Comparison of ENCODE assay signal across 12 cellular contexts in genomic region chr7:99398891-99399445, GRCh38. TPM values are rescaled to one million over a fixed set of nuclear protein-coding genes. Genes with fewer than 3 reads are reported as not detected.
A peak's percentile ranks its signal among the peaks of the same experiment; 100 is the strongest.
DNase-seq lines count a peak whose midpoint lies in the region; ATAC-seq and TF ChIP-seq lines count a peak whose summit lies in the region.
"Had no signal": no experiment of that assay in that cellular context is flagged by ENCODE, and none has a peak within 500 bp of the region (broad histone marks: within the 10 kb centered on the region; RNA-seq: fewer than 3 reads in every experiment).

No MANE protein-coding gene starts in this region.

- peak overlapping the region; percentile 90 for H3K27ac Mint-ChIP-seq in activated naive CD4-positive, alpha-beta T cell treated with anti-CD3 and anti-CD28 coated beads, Interleukin-2, amount 50 U/mL, for 24 hours
- H3K27ac Mint-ChIP-seq in chondrocyte (ENCODE audit: unreplicated experiment), result peak overlapping the region; percentile 57
- peak overlapping the region; percentile 51 for H3K27ac Mint-ChIP-seq in stimulated activated memory B cell treated with anti-CD40 and anti-IgM and Interleukin-4, amounts not matched to agents 10 μg/mL and 1 μg/mL and 100 μg/mL, for 72 hours

- H3K27me3 Mint-ChIP-seq in activated naive CD4-positive, alpha-beta T cell treated with anti-CD3 and anti-CD28 coated beads, Interleukin-2, amount 50 U/mL, for 24 hours, result no peaks in the 10 kb centered on the region
- no peaks in the 10 kb centered on the region for H3K27me3 Mint-ChIP-seq in chondrocyte (ENCODE audit: low read depth)
- H3K27me3 Mint-ChIP-seq in stimulated activated memory B cell treated with anti-CD40 and anti-IgM and Interleukin-4, amounts not matched to agents 10 μg/mL and 1 μg/mL and 100 μg/mL, for 72 hours, result no peaks in the 10 kb centered on the region

- in situ Hi-C loops in SK-MEL-5 (cut with HindIII; ENCODE audit: low pct_unique_long_range_greater_than_20kb, low sequenced_read_pairs), result no loop called here

- H3K4me1 Mint-ChIP-seq in activated naive CD4-positive, alpha-beta T cell treated with anti-CD3 and anti-CD28 coated beads, Interleukin-2, amount 50 U/mL, for 24 hours, result peaks cover 21% of the 10 kb centered on the region
- peaks cover 7% of the 10 kb centered on the region for H3K4me1 Mint-ChIP-seq in chondrocyte (ENCODE audit: low read depth)
- H3K4me1 Mint-ChIP-seq in stimulated activated memory B cell treated with anti-CD40 and anti-IgM and Interleukin-4, amounts not matched to agents 10 μg/mL and 1 μg/mL and 100 μg/mL, for 72 hours, result peaks cover 44% of the 10 kb centered on the region

- H3K36me3 Mint-ChIP-seq in activated naive CD4-positive, alpha-beta T cell treated with anti-CD3 and anti-CD28 coated beads, Interleukin-2, amount 50 U/mL, for 24 hours, result peaks cover 26% of the 10 kb centered on the region
- H3K36me3 Mint-ChIP-seq in chondrocyte (ENCODE audit: low read depth), result peaks cover 28% of the 10 kb centered on the region
- H3K36me3 Mint-ChIP-seq in stimulated activated memory B cell treated with anti-CD40 and anti-IgM and Interleukin-4, amounts not matched to agents 10 μg/mL and 1 μg/mL and 100 μg/mL, for 72 hours, result peaks cover 59% of the 10 kb centered on the region

- no peak for TF ChIP-seq CTCF in chondrocyte (IDR thresholded peaks at IDR 0.05)

- H3K4me3 Mint-ChIP-seq in activated naive CD4-positive, alpha-beta T cell treated with anti-CD3 and anti-CD28 coated beads, Interleukin-2, amount 50 U/mL, for 24 hours, result no peak overlapping the region
- H3K4me3 Mint-ChIP-seq in chondrocyte (ENCODE audit: unreplicated experiment), result no peak overlapping the region
- no peak overlapping the region for H3K4me3 Mint-ChIP-seq in stimulated activated memory B cell treated with anti-CD40 and anti-IgM and Interleukin-4, amounts not matched to agents 10 μg/mL and 1 μg/mL and 100 μg/mL, for 72 hours

- H3K9me3 Mint-ChIP-seq in activated naive CD4-positive, alpha-beta T cell treated with anti-CD3 and anti-CD28 coated beads, Interleukin-2, amount 50 U/mL, for 24 hours, result no peaks in the 10 kb centered on the region
- H3K9me3 Mint-ChIP-seq in chondrocyte (ENCODE audit: low read depth), result no peaks in the 10 kb centered on the region
- no peaks in the 10 kb centered on the region for H3K9me3 Mint-ChIP-seq in stimulated activated memory B cell treated with anti-CD40 and anti-IgM and Interleukin-4, amounts not matched to agents 10 μg/mL and 1 μg/mL and 100 μg/mL, for 72 hours

- DNase-seq in activated naive CD4-positive, alpha-beta T cell (lab: John Stamatoyannopoulos, UW), result no peak
- DNase-seq in SK-MEL-5 (ENCODE audit: low read depth, low spot score) (peak; percentile 38), chondrocyte (ENCODE audit: low spot score) (no peak), RKO (ENCODE audit: low spot score) (no peak), AG08396 (ENCODE audit: low spot score) (no peak), EL (no peak)
- DNase-seq: activated CD4-positive, alpha-beta T cell treated with anti-CD3 and anti-CD28 coated beads, Interleukin-2, amount 50 U/mL, for 48 hours; AML-193; amniotic stem cell; NCI-H2081 had no signal

- no peak for ATAC-seq in stimulated activated memory B cell treated with anti-CD40 and anti-IgM and Interleukin-4, amounts not matched to agents 10 μg/mL and 1 μg/mL and 100 μg/mL, for 72 hours

RNA-seq across cellular contexts. Expression of gene PDAP1, which starts 9.4 kb away (rescaled TPM):
- total RNA-seq in SK-MEL-5 (2014; rRNA removed; shearing (Covaris generic)), result 54.2 and 55.6 TPM in 2 replicates
- polyA plus RNA-seq in SK-MEL-5 (2015; cell fraction: cytosol; rRNA removed), result 92.5 and 106 TPM in 2 replicates
- 17.8 and 18.4 TPM in 2 replicates for polyA plus RNA-seq in SK-MEL-5 (2015; cell fraction: nucleus; rRNA removed)
- total RNA-seq in chondrocyte, result 91.2 to 101 TPM (median 92.2 TPM) in 3 replicates

RNA-seq across cellular contexts. Expression of gene BUD31, which starts 9.8 kb away (rescaled TPM):
- total RNA-seq in SK-MEL-5 (2014; rRNA removed; shearing (Covaris generic)), result 228 and 236 TPM in 2 replicates
- polyA plus RNA-seq in SK-MEL-5 (2015; cell fraction: cytosol; rRNA removed), result 171 and 200 TPM in 2 replicates
- 55.9 and 60.6 TPM in 2 replicates for polyA plus RNA-seq in SK-MEL-5 (2015; cell fraction: nucleus; rRNA removed)
- 88.3 to 120 TPM (median 108 TPM) in 3 replicates for total RNA-seq in chondrocyte

RNA-seq across cellular contexts. Expression of gene ARPC1B, which starts 24.4 kb away (rescaled TPM):
- 1,635 and 1,714 TPM in 2 replicates for total RNA-seq in SK-MEL-5 (2014; rRNA removed; shearing (Covaris generic))
- polyA plus RNA-seq in SK-MEL-5 (2015; cell fraction: cytosol; rRNA removed), result 1,538 and 1,727 TPM in 2 replicates
- 452 and 485 TPM in 2 replicates for polyA plus RNA-seq in SK-MEL-5 (2015; cell fraction: nucleus; rRNA removed)
- 120 to 134 TPM (median 130 TPM) in 3 replicates for total RNA-seq in chondrocyte

RNA-seq across cellular contexts. Expression of gene PTCD1, which starts 39.6 kb away (rescaled TPM):
- total RNA-seq in SK-MEL-5 (2014; rRNA removed; shearing (Covaris generic)), result 17.4 and 18.4 TPM in 2 replicates
- polyA plus RNA-seq in SK-MEL-5 (2015; cell fraction: cytosol; rRNA removed), result 16.5 and 21.2 TPM in 2 replicates
- polyA plus RNA-seq in SK-MEL-5 (2015; cell fraction: nucleus; rRNA removed), result 15.8 and 20.4 TPM in 2 replicates
- 4.4 to 5.8 TPM (median 5.4 TPM) in 3 replicates for total RNA-seq in chondrocyte

RNA-seq across cellular contexts. Expression of gene CPSF4, which starts 39.8 kb away (rescaled TPM):
- total RNA-seq in SK-MEL-5 (2014; rRNA removed; shearing (Covaris generic)), result 48.8 and 53.7 TPM in 2 replicates
- polyA plus RNA-seq in SK-MEL-5 (2015; cell fraction: cytosol; rRNA removed), result 66.5 and 87.3 TPM in 2 replicates
- 304 TPM in 2 replicates for polyA plus RNA-seq in SK-MEL-5 (2015; cell fraction: nucleus; rRNA removed)
- total RNA-seq in chondrocyte, result 25.4 to 36.6 TPM (median 29.0 TPM) in 3 replicates

Comparison
In these comparisons a context has a peak if more than half of its experiments do, and no peak if none do; other contexts are left out.
1. RNA of gene ARPC1B, which starts 24.4 kb away (total RNA-seq): 1,635 to 1,714 TPM in SK-MEL-5; 120 to 134 TPM in chondrocyte; every median in the first group is over 10 times any median in the second.
2. Peak in every context shown above with its lines, with median percentiles within 50 percentile points of each other: H3K27ac Mint-ChIP-seq.